12 cellular contexts compared by ENCODE assay signal in genomic region chr20:19249515-19249914, GRCh38. TPM values are rescaled to one million over a fixed set of nuclear protein-coding genes. Genes with fewer than 3 reads are reported as not detected.
DNase-seq lines count a peak whose midpoint lies in the region; ATAC-seq, FAIRE-seq and TF ChIP-seq lines count a peak whose summit lies in the region.
"Had no signal": no experiment of that assay in that cellular context is flagged by ENCODE, and none has a peak within 500 bp of the region (broad histone marks: within the 10 kb centered on the region; RNA-seq: fewer than 3 reads in every experiment).

No MANE protein-coding gene starts in this region.

- no peak for FAIRE-seq in GM12878 (lab: Jason Lieb, UNC)
- FAIRE-seq: endometrium had no signal

- SMC1A ChIA-PET in GM12878 (lab: Charles Lee; ENCODE audit: uncharacterized antibody, unreplicated experiment) = interaction anchor here (1.0 to 1.3 kb wide), 3 partner anchors 177 to 617 kb away, joined by 3 to 8 read pairs (median 3); no protein-coding TSS in a partner anchor

- no peaks in the 10 kb centered on the region for H3K4me1 Mint-ChIP-seq in activated naive CD4-positive, alpha-beta T cell treated with anti-CD3 and anti-CD28 coated beads for 36 hours (ENCODE audit: low read depth)
- H3K4me1 Mint-ChIP-seq: activated CD4-positive, alpha-beta T cell treated with anti-CD3 and anti-CD28 coated beads for 36 hours had no signal

- no peak overlapping the region for H3K27ac Mint-ChIP-seq in activated naive CD4-positive, alpha-beta T cell treated with anti-CD3 and anti-CD28 coated beads for 36 hours
- H3K27ac Mint-ChIP-seq: activated CD4-positive, alpha-beta T cell treated with anti-CD3 and anti-CD28 coated beads for 36 hours; CD8-positive, alpha-beta T cell had no signal

- TF ChIP-seq EP300 in GM12878 (IDR thresholded peaks at IDR 0.05; ENCODE audit: borderline replicate concordance in 1 of 2, control insufficient read depth in 1 of 2, low read depth in 2 of 2, low read length in 2 of 2) = no peak

- H2BK12ac ChIP-seq in mesenchymal stem cell (ENCODE audit: low read length in 2 of 2) = no peak overlapping the region

- H3K4me3 Mint-ChIP-seq in activated naive CD4-positive, alpha-beta T cell treated with anti-CD3 and anti-CD28 coated beads for 36 hours = no peak overlapping the region
- H3K4me3 Mint-ChIP-seq: activated CD4-positive, alpha-beta T cell treated with anti-CD3 and anti-CD28 coated beads for 36 hours; CD8-positive, alpha-beta T cell had no signal

- no peaks in the 10 kb centered on the region for H4K20me1 ChIP-seq in GM12878 (ENCODE audit: control insufficient read depth, insufficient read depth)

- TF ChIP-seq POLR2A in GM12878 (IDR thresholded peaks at IDR 0.05; ENCODE audit: low read depth, low read length) = no peak

- no peak overlapping the region for H3K9ac ChIP-seq in GM12878 (ENCODE audit: control insufficient read depth, insufficient read depth, low read length)
- H3K9ac ChIP-seq in mesenchymal stem cell (ENCODE audit: low read length) = peak overlapping the region; percentile 5

- intact Hi-C loops in GM12878 (cut with micrococcal nuclease; ENCODE audit: unreplicated experiment) = loop anchor here (5.0 kb wide), 1 partner anchor 617 kb away; no protein-coding TSS in a partner anchor
- intact Hi-C loops in activated naive CD4-positive, alpha-beta T cell treated with anti-CD3 and anti-CD28 coated beads for 36 hours (cut with micrococcal nuclease) = no loop called here

- H4K8ac ChIP-seq in mesenchymal stem cell (ENCODE audit: low read length) = no peak overlapping the region

- H4K91ac ChIP-seq in mesenchymal stem cell (ENCODE audit: low read length) = no peak overlapping the region

- H3K79me2 ChIP-seq in GM12878 (ENCODE audit: control insufficient read depth, insufficient read depth, low read length) = no peaks in the 10 kb centered on the region

- H3K14ac ChIP-seq in mesenchymal stem cell (ENCODE audit: low read length in 2 of 2) = no peak overlapping the region

- H3K79me1 ChIP-seq in mesenchymal stem cell (replicated peaks; ENCODE audit: low read length, poor library complexity, severe bottlenecking) = no peaks in the 10 kb centered on the region

- H2AK5ac ChIP-seq in mesenchymal stem cell (ENCODE audit: low read length, severe bottlenecking) = no peak overlapping the region

- H3K4me2 ChIP-seq in GM12878 (ENCODE audit: control insufficient read depth, insufficient read depth) (no peak overlapping the region), mesenchymal stem cell (ENCODE audit: low read length, poor library complexity, severe bottlenecking) (no peak overlapping the region)

- no peak overlapping the region for H3K18ac ChIP-seq in mesenchymal stem cell (ENCODE audit: low read depth in 1 of 2, low read length in 2 of 2)

- ATAC-seq in GM12878 (peak; percentile 63), HG02610 (IDR thresholded peaks at IDR 0.05; ENCODE audit: unreplicated experiment) (no peak), GM19452 (IDR thresholded peaks at IDR 0.05; ENCODE audit: unreplicated experiment) (no peak)
- ATAC-seq: activated CD4-positive, alpha-beta T cell treated with anti-CD3 and anti-CD28 coated beads for 36 hours; CD8-positive, alpha-beta T cell had no signal

- BruUV-seq in GM12878 (replicated peaks; lab: Mats Ljungman, UMichigan) = no TSS peak

- CTCF ChIA-PET in GM12878 (lab: Yijun Ruan, JAX) = interaction anchor here (0.5 to 3.1 kb wide), 8 partner anchors 9 to 1605 kb away, joined by 3 to 12 read pairs (median 5); no protein-coding TSS in a partner anchor
- CTCF ChIA-PET in activated naive CD4-positive, alpha-beta T cell treated with anti-CD3 and anti-CD28 coated beads for 36 hours (lab: Charles Lee) = no interaction called here

- H3K36me3 ChIP-seq in GM12878 (ENCODE audit: control insufficient read depth in 2 of 2, insufficient read depth in 2 of 2, low read length in 1 of 2) (no peaks in the 10 kb centered on the region), mesenchymal stem cell (ENCODE audit: control insufficient read depth in 1 of 2, insufficient read depth in 2 of 2, low read depth in 1 of 2, low read length in 2 of 2) (no peaks in the 10 kb centered on the region)

- no peak overlapping the region for H2BK15ac ChIP-seq in mesenchymal stem cell (ENCODE audit: low read depth, poor library complexity, severe bottlenecking)

- in situ Hi-C loops in GM12878 (cut with MboI) = no loop called here

- H3K9me3 ChIP-seq in GM12878 (replicated peaks; ENCODE audit: control insufficient read depth, insufficient read depth, low read length) = no peaks in the 10 kb centered on the region
- H3K9me3 ChIP-seq in mesenchymal stem cell (ENCODE audit: control insufficient read depth, low read length) = no peaks in the 10 kb centered on the region

- H2BK120ac ChIP-seq in mesenchymal stem cell (ENCODE audit: low read depth, low read length) = no peak overlapping the region

- RAD21 ChIA-PET in GM12878 (lab: Charles Lee; ENCODE audit: unreplicated experiment) = interaction anchor here (1.9 kb wide), 1 partner anchor 617 kb away, joined by 7 read pairs; no protein-coding TSS in a partner anchor

- 0 out of 2 replicates have a peak, but pooled peaks have one; percentile 12 for TF ChIP-seq RAD21 in GM12878 (IDR thresholded peaks at IDR 0.05; ENCODE audit: insufficient read depth, low read depth, low read length)

- H3K23ac ChIP-seq in mesenchymal stem cell (ENCODE audit: low read length in 2 of 2) = no peak overlapping the region

- H3K36me3 Mint-ChIP-seq in activated naive CD4-positive, alpha-beta T cell treated with anti-CD3 and anti-CD28 coated beads for 36 hours (ENCODE audit: low read depth) = no peaks in the 10 kb centered on the region
- H3K36me3 Mint-ChIP-seq: CD8-positive, alpha-beta T cell had no signal

- DNase-seq in ELR (ENCODE audit: low read depth) = peak; percentile 64
- DNase-seq in LNCaP clone FGC (ENCODE audit: low read depth) = no peak
- DNase-seq in GM12878 (ENCODE audit: low read depth, low spot score) = no peak
- DNase-seq in mesenchymal stem cell = peak; percentile 7
- no peak for DNase-seq in activated naive CD4-positive, alpha-beta T cell treated with anti-CD3 and anti-CD28 coated beads for 36 hours
- no peak for DNase-seq in superior temporal gyrus (ENCODE audit: extremely low spot score)
- DNase-seq: activated CD4-positive, alpha-beta T cell treated with anti-CD3 and anti-CD28 coated beads for 36 hours; CD8-positive, alpha-beta T cell; NCI-H1092 had no signal

- no peak overlapping the region for H2BK5ac ChIP-seq in mesenchymal stem cell (ENCODE audit: low read depth, low read length, poor library complexity, severe bottlenecking)

- TF ChIP-seq CTCF in LNCaP clone FGC (IDR thresholded peaks at IDR 0.05; ENCODE audit: control insufficient read depth, extremely low read depth, insufficient read depth) (peak; percentile 37), GM12878 (IDR thresholded peaks at IDR 0.05 in 2 of 3, conservative IDR thresholded peaks at IDR 0.05 in 1 of 3; ENCODE audit: control insufficient read depth in 2 of 3, extremely low read depth in 1 of 3, insufficient read depth in 1 of 3, low read depth in 3 of 3, low read length in 3 of 3) (peak in 2 of 3 experiments; percentile 18 to 28; a peak in 1 of 6 replicates)

- H2AFZ ChIP-seq in GM12878 (ENCODE audit: control insufficient read depth, low read depth, low read length) (no peak overlapping the region), mesenchymal stem cell (ENCODE audit: low read depth, low read length) (no peak overlapping the region)

- WGBS in GM12878 (ENCODE audit: insufficient coverage, insufficient replicate concordance, low lambda C conversion rate, missing lambda C conversion rate) = 58% methylated on average over 4 of the region's 4 CpGs
- 95% methylated on average over 4 of the region's 4 CpGs for WGBS in mesenchymal stem cell

- 0 out of 4 replicates have a peak, but pooled peaks cover 0 to 2% of the 10 kb centered on the region in 2 experiments for H3K27me3 ChIP-seq in GM12878 (replicated peaks in 1 of 2; ENCODE audit: control insufficient read depth in 2 of 2, insufficient read depth in 2 of 2, low read length in 1 of 2)
- H3K27me3 ChIP-seq in mesenchymal stem cell (ENCODE audit: control insufficient read depth in 1 of 2, insufficient read depth in 1 of 2, low read length in 2 of 2) = no peaks in the 10 kb centered on the region

- no peaks in the 10 kb centered on the region for H3K27me3 Mint-ChIP-seq in activated naive CD4-positive, alpha-beta T cell treated with anti-CD3 and anti-CD28 coated beads for 36 hours (ENCODE audit: low read depth)

- no peak overlapping the region for H3K4ac ChIP-seq in mesenchymal stem cell (ENCODE audit: low read depth in 1 of 2, low read length in 2 of 2)

- no peak overlapping the region for H3K4me3 ChIP-seq in LNCaP clone FGC (ENCODE audit: low read depth, low read length)
- no peak overlapping the region for H3K4me3 ChIP-seq in GM12878
- H3K4me3 ChIP-seq in mesenchymal stem cell (ENCODE audit: insufficient read depth in 1 of 2, low read depth in 1 of 2, low read length in 2 of 2) = no peak overlapping the region

- no peaks in the 10 kb centered on the region for H3K9me3 Mint-ChIP-seq in activated naive CD4-positive, alpha-beta T cell treated with anti-CD3 and anti-CD28 coated beads for 36 hours
- H3K9me3 Mint-ChIP-seq: CD8-positive, alpha-beta T cell had no signal

- H3K27ac ChIP-seq in GM12878 (ENCODE audit: control insufficient read depth, insufficient read depth) (no peak overlapping the region), mesenchymal stem cell (ENCODE audit: low read length, poor library complexity, severe bottlenecking) (no peak overlapping the region)

- POLR2A ChIA-PET in GM12878 (lab: Charles Lee) = no interaction called here

- no peaks in the 10 kb centered on the region for H3K4me1 ChIP-seq in GM12878 (ENCODE audit: control insufficient read depth, insufficient read depth, low read length)
- H3K4me1 ChIP-seq in mesenchymal stem cell (ENCODE audit: control insufficient read depth, insufficient read depth, low read depth, low read length) = no peaks in the 10 kb centered on the region

RNA-seq across cellular contexts. Expression of gene SLC24A3, which starts 37.1 kb away (rescaled TPM):
- total RNA-seq in GM12878 (2013; cell fraction: nucleolus; rRNA removed) = not detected in 2 replicates
- total RNA-seq in GM12878 (2014; rRNA removed) (not detected in 2 replicates), GM12878 (2014; rRNA removed; fragmentation: Illumina TruSeq; extraction: Trizol) (not detected in 2 replicates), GM12878 (2021) (not detected in 2 replicates)
- not detected for polyA plus RNA-seq in GM12878 (2011; ENCODE audit: low read depth)
- polyA plus RNA-seq in GM12878 (2011; rRNA removed) (0.04 and 0.06 TPM in 2 replicates), GM12878 (2014; fragmentation: Illumina TruSeq; extraction: Trizol) (not detected in 2 replicates), GM12878 (2014; fragmentation: Nextera tagmentation; extraction: Ambion mirVana) (not detected), GM12878 (2014; rRNA removed) (not detected in 2 replicates), GM12878 (2016; fragmentation: Nextera tagmentation; extraction: Ambion mirVana) (not detected)
- 0.03 and 0.04 TPM in 2 replicates for polyA plus RNA-seq in GM12878 (2011; cell fraction: cytosol; rRNA removed)
- polyA plus RNA-seq in GM12878 (2011; cell fraction: nucleus; rRNA removed) = 0.06 and 0.09 TPM in 2 replicates
- not detected in 2 replicates for polyA plus RNA-seq in GM12878 (2012)
- polyA minus RNA-seq in GM12878 (2011; rRNA and poly(A)+ RNA removed) = 0.05 and 0.07 TPM in 2 replicates
- polyA minus RNA-seq in GM12878 (2011; cell fraction: cytosol; rRNA and poly(A)+ RNA removed) = not detected in 2 replicates
- polyA minus RNA-seq in GM12878 (2011; cell fraction: nucleus; rRNA and poly(A)+ RNA removed) = not detected in 2 replicates
- 0.08 TPM for polyA plus RNA-seq in mesenchymal stem cell (2013, experiment 1 of 2)
- polyA plus RNA-seq in mesenchymal stem cell (2013, experiment 2 of 2) = 0.14 TPM
- not detected for total RNA-seq in activated naive CD4-positive, alpha-beta T cell treated with anti-CD3 and anti-CD28 coated beads for 36 hours
- total RNA-seq: activated CD4-positive, alpha-beta T cell treated with anti-CD3 and anti-CD28 coated beads for 36 hours; CD8-positive, alpha-beta T cell had no signal

Comparison
In these comparisons a context has a peak if more than half of its experiments do, and no peak if none do; other contexts are left out.
1. DNase-seq: peak in ELR (single experiment) and mesenchymal stem cell (single experiment); none in LNCaP clone FGC (single experiment), GM12878 (single experiment), activated naive CD4-positive, alpha-beta T cell treated with anti-CD3 and anti-CD28 coated beads for 36 hours (single experiment) and superior temporal gyrus (single experiment).